ENCODE assay signal across 8 cellular contexts in the genomic region with DNA sequence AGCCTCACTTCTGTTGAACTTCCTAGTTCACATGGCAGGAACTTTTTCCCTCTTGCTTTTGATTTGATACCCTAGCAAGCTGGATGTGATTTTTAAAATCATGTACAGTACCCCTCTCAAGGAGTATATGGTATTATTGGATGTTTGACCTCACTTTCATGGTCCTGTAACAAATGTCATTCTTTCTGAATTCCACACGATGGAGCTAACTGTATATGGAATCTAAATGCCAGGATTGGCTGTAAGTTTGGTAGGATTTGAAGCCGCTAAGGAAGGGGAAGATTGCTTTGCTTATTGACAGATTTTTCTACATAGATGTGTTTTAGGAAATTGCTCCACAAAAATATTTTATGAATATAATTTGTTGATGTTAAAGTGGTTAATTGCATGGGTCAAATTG. TPM values are rescaled to one million over a fixed set of nuclear protein-coding genes. Genes with fewer than 3 reads are reported as not detected.
DNase-seq lines count a peak whose midpoint lies in the region; ATAC-seq, FAIRE-seq and TF ChIP-seq lines count a peak whose summit lies in the region.

No MANE protein-coding gene starts in this region.

- intact Hi-C loops in GM12878 (cut with micrococcal nuclease; ENCODE audit: unreplicated experiment) (no loop called here), left colon (cut with DNase I, micrococcal nuclease) (no loop called here)

- no peak overlapping the region for H3K4me2 ChIP-seq in GM12878 (ENCODE audit: control insufficient read depth, insufficient read depth)

- no peaks in the 10 kb centered on the region for H3K36me3 ChIP-seq in GM12878 (ENCODE audit: control insufficient read depth in 2 of 2, insufficient read depth in 2 of 2, low read length in 1 of 2)

- no peak for ATAC-seq in GM12878
- ATAC-seq in left colon = peak; percentile 53
- ATAC-seq in stimulated activated effector memory CD8-positive, alpha-beta T cell treated with anti-CD3 and anti-CD28 coated beads, Interleukin-12 subunit alpha, Interleukin-12 subunit beta, amount 100 ng/mL, for 72 hours = no peak
- no peak for ATAC-seq in HG02885 (IDR thresholded peaks at IDR 0.05; ENCODE audit: poor library complexity, unreplicated experiment)
- ATAC-seq in activated CD8-positive, alpha-beta memory T cell treated with anti-CD3 and anti-CD28 coated beads, Interleukin-2, amount 10 ng/mL, durations not matched to agents 7 days and 5 days = no peak
- no peak for ATAC-seq in GM21447 (IDR thresholded peaks at IDR 0.05; ENCODE audit: unreplicated experiment)

- no peaks in the 10 kb centered on the region for H4K20me1 ChIP-seq in GM12878 (ENCODE audit: control insufficient read depth, insufficient read depth)

- no peak overlapping the region for H3K4me3 Mint-ChIP-seq in stimulated activated effector memory CD8-positive, alpha-beta T cell treated with anti-CD3 and anti-CD28 coated beads, Interleukin-12 subunit alpha, Interleukin-12 subunit beta, amount 100 ng/mL, for 72 hours
- H3K4me3 Mint-ChIP-seq in activated CD8-positive, alpha-beta memory T cell treated with anti-CD3 and anti-CD28 coated beads, Interleukin-2, amount 10 ng/mL, durations not matched to agents 7 days and 5 days = no peak overlapping the region

- in situ Hi-C loops in GM12878 (cut with MboI) = loop anchor here (10.0 kb wide), 1 partner anchor 731 kb away; no protein-coding TSS in a partner anchor

- TF ChIP-seq EP300 in GM12878 (IDR thresholded peaks at IDR 0.05; ENCODE audit: borderline replicate concordance in 1 of 2, control insufficient read depth in 1 of 2, low read depth in 2 of 2, low read length in 2 of 2) = no peak

- 50% methylated on average over 2 of the region's 2 CpGs for WGBS in GM12878 (ENCODE audit: insufficient coverage, insufficient replicate concordance, low lambda C conversion rate, missing lambda C conversion rate)

- POLR2A ChIA-PET in GM12878 (lab: Charles Lee) = no interaction called here

- no peak for TF ChIP-seq POLR2A in GM12878 (IDR thresholded peaks at IDR 0.05; ENCODE audit: low read depth, low read length)

- peak; percentile 18 to 38 (median 37); a peak in 4 of 6 replicates for TF ChIP-seq CTCF in GM12878 (IDR thresholded peaks at IDR 0.05 in 2 of 3, conservative IDR thresholded peaks at IDR 0.05 in 1 of 3; ENCODE audit: control insufficient read depth in 2 of 3, extremely low read depth in 1 of 3, insufficient read depth in 1 of 3, low read depth in 3 of 3, low read length in 3 of 3)

- FAIRE-seq in GM12878 (lab: Jason Lieb, UNC) = no peak

- no peak overlapping the region for H3K27ac ChIP-seq in GM12878 (ENCODE audit: control insufficient read depth, insufficient read depth)

- no TSS peak for BruUV-seq in GM12878 (replicated peaks; lab: Mats Ljungman, UMichigan)

- no peak overlapping the region for H3K27ac Mint-ChIP-seq in stimulated activated effector memory CD8-positive, alpha-beta T cell treated with anti-CD3 and anti-CD28 coated beads, Interleukin-12 subunit alpha, Interleukin-12 subunit beta, amount 100 ng/mL, for 72 hours
- H3K27ac Mint-ChIP-seq in activated CD8-positive, alpha-beta memory T cell treated with anti-CD3 and anti-CD28 coated beads, Interleukin-2, amount 10 ng/mL, durations not matched to agents 7 days and 5 days = no peak overlapping the region

- DNase-seq in DMS53 (lab: John Stamatoyannopoulos, UW) (peak; percentile 71), M059J (ENCODE audit: low read depth) (peak; percentile 31), GM12878 (ENCODE audit: low read depth, low spot score) (no peak), left colon (no peak)
- DNase-seq in stimulated activated effector memory CD8-positive, alpha-beta T cell treated with anti-CD3 and anti-CD28 coated beads, Interleukin-12 subunit alpha, Interleukin-12 subunit beta, amount 100 ng/mL, for 72 hours (ENCODE audit: low spot score in 2 of 2) = no peak
- DNase-seq in activated CD8-positive, alpha-beta memory T cell treated with anti-CD3 and anti-CD28 coated beads, Interleukin-2, amount 10 ng/mL, durations not matched to agents 7 days and 5 days = no peak

- CTCF ChIA-PET in GM12878 (lab: Yijun Ruan, JAX) = interaction anchor here (0.8 to 5.1 kb wide), 5 partner anchors 11 to 729 kb away, joined by 3 to 41 read pairs (median 3); no protein-coding TSS in a partner anchor
- CTCF ChIA-PET in activated CD8-positive, alpha-beta memory T cell treated with anti-CD3 and anti-CD28 coated beads, Interleukin-2, amount 10 ng/mL, durations not matched to agents 7 days and 5 days (lab: Charles Lee) = interaction anchor here (0.9 to 2.1 kb wide), 10 partner anchors 9 to 729 kb away, joined by 3 to 10 read pairs (median 4); no protein-coding TSS in a partner anchor

- H3K4me1 Mint-ChIP-seq in stimulated activated effector memory CD8-positive, alpha-beta T cell treated with anti-CD3 and anti-CD28 coated beads, Interleukin-12 subunit alpha, Interleukin-12 subunit beta, amount 100 ng/mL, for 72 hours = peaks cover 14% of the 10 kb centered on the region
- peaks cover 26% of the 10 kb centered on the region for H3K4me1 Mint-ChIP-seq in activated CD8-positive, alpha-beta memory T cell treated with anti-CD3 and anti-CD28 coated beads, Interleukin-2, amount 10 ng/mL, durations not matched to agents 7 days and 5 days

- H3K9me3 Mint-ChIP-seq in stimulated activated effector memory CD8-positive, alpha-beta T cell treated with anti-CD3 and anti-CD28 coated beads, Interleukin-12 subunit alpha, Interleukin-12 subunit beta, amount 100 ng/mL, for 72 hours = no peaks in the 10 kb centered on the region
- no peaks in the 10 kb centered on the region for H3K9me3 Mint-ChIP-seq in activated CD8-positive, alpha-beta memory T cell treated with anti-CD3 and anti-CD28 coated beads, Interleukin-2, amount 10 ng/mL, durations not matched to agents 7 days and 5 days (ENCODE audit: low read depth)

- SMC1A ChIA-PET in GM12878 (lab: Charles Lee; ENCODE audit: uncharacterized antibody, unreplicated experiment) = interaction anchor here (1.0 kb wide), 2 partner anchors 510 to 730 kb away, joined by 3 to 4 read pairs; no protein-coding TSS in a partner anchor

- H3K9me3 ChIP-seq in GM12878 (replicated peaks; ENCODE audit: control insufficient read depth, insufficient read depth, low read length) = no peaks in the 10 kb centered on the region

- no peak overlapping the region for H3K9ac ChIP-seq in GM12878 (ENCODE audit: control insufficient read depth, insufficient read depth, low read length)

- RAD21 ChIA-PET in GM12878 (lab: Charles Lee; ENCODE audit: unreplicated experiment) = interaction anchor here (1.2 to 1.4 kb wide), 2 partner anchors 12 to 510 kb away, joined by 3 to 7 read pairs; no protein-coding TSS in a partner anchor

- H3K36me3 Mint-ChIP-seq in stimulated activated effector memory CD8-positive, alpha-beta T cell treated with anti-CD3 and anti-CD28 coated beads, Interleukin-12 subunit alpha, Interleukin-12 subunit beta, amount 100 ng/mL, for 72 hours = peaks cover 14% of the 10 kb centered on the region
- peaks cover 3% of the 10 kb centered on the region for H3K36me3 Mint-ChIP-seq in activated CD8-positive, alpha-beta memory T cell treated with anti-CD3 and anti-CD28 coated beads, Interleukin-2, amount 10 ng/mL, durations not matched to agents 7 days and 5 days

- H3K4me3 ChIP-seq in GM12878 = no peak overlapping the region

- no peaks in the 10 kb centered on the region for H3K79me2 ChIP-seq in GM12878 (ENCODE audit: control insufficient read depth, insufficient read depth, low read length)

- H3K27me3 ChIP-seq in GM12878 (replicated peaks in 1 of 2; ENCODE audit: control insufficient read depth in 2 of 2, insufficient read depth in 2 of 2, low read length in 1 of 2) = no peaks in the 10 kb centered on the region

- TF ChIP-seq RAD21 in GM12878 (IDR thresholded peaks at IDR 0.05; ENCODE audit: insufficient read depth, low read depth, low read length) = peak; percentile 63

- H3K27me3 Mint-ChIP-seq in activated CD8-positive, alpha-beta memory T cell treated with anti-CD3 and anti-CD28 coated beads, Interleukin-2, amount 10 ng/mL, durations not matched to agents 7 days and 5 days = no peaks in the 10 kb centered on the region

- 0 out of 2 replicates have a peak, but pooled peaks cover 3% of the 10 kb centered on the region for H3K4me1 ChIP-seq in GM12878 (ENCODE audit: control insufficient read depth, insufficient read depth, low read length)

- no peak overlapping the region for H2AFZ ChIP-seq in GM12878 (ENCODE audit: control insufficient read depth, low read depth, low read length)

RNA-seq across cellular contexts. Expression of gene MAIP1, which starts 18.3 kb away (rescaled TPM):
- total RNA-seq in M059J (2014; rRNA removed; shearing (Covaris generic)) = 27.4 and 34.1 TPM in 2 replicates
- 14.3 and 16.6 TPM in 2 replicates for total RNA-seq in GM12878 (2013; cell fraction: nucleolus; rRNA removed)
- 38.5 and 38.8 TPM in 2 replicates for total RNA-seq in GM12878 (2014; rRNA removed)
- 18.6 and 20.0 TPM in 2 replicates for total RNA-seq in GM12878 (2014; rRNA removed; fragmentation: Illumina TruSeq; extraction: Trizol)
- 24.5 and 27.3 TPM in 2 replicates for total RNA-seq in GM12878 (2021)
- 8.7 TPM for polyA plus RNA-seq in GM12878 (2011; ENCODE audit: low read depth)
- 26.2 and 31.5 TPM in 2 replicates for polyA plus RNA-seq in GM12878 (2011; rRNA removed)
- 12.5 and 21.6 TPM in 2 replicates for polyA plus RNA-seq in GM12878 (2011; cell fraction: cytosol; rRNA removed)
- polyA plus RNA-seq in GM12878 (2011; cell fraction: nucleus; rRNA removed) = 13.4 and 14.8 TPM in 2 replicates
- polyA plus RNA-seq in GM12878 (2012) = 16.8 and 20.1 TPM in 2 replicates
- polyA plus RNA-seq in GM12878 (2014; fragmentation: Illumina TruSeq; extraction: Trizol) = 17.5 and 18.5 TPM in 2 replicates
- polyA plus RNA-seq in GM12878 (2014; fragmentation: Nextera tagmentation; extraction: Ambion mirVana) = 10 to 100 TPM in 1 of 2 experiments, 1 to 10 TPM in 1; 5.4 to 15.9 TPM
- polyA plus RNA-seq in GM12878 (2014; rRNA removed) = 29.7 and 30.3 TPM in 2 replicates
- polyA plus RNA-seq in GM12878 (2016; fragmentation: Nextera tagmentation; extraction: Ambion mirVana) = 10 to 100 TPM; 40.0 to 41.4 TPM
- 13.2 and 24.1 TPM in 2 replicates for polyA minus RNA-seq in GM12878 (2011; rRNA and poly(A)+ RNA removed)
- 9.2 and 13.0 TPM in 2 replicates for polyA minus RNA-seq in GM12878 (2011; cell fraction: cytosol; rRNA and poly(A)+ RNA removed)
- polyA minus RNA-seq in GM12878 (2011; cell fraction: nucleus; rRNA and poly(A)+ RNA removed) = 15.7 and 24.3 TPM in 2 replicates
- 10 to 100 TPM; 25.4 to 27.2 TPM for total RNA-seq in left colon
- total RNA-seq in activated CD8-positive, alpha-beta memory T cell treated with anti-CD3 and anti-CD28 coated beads, Interleukin-2, amount 10 ng/mL, durations not matched to agents 7 days and 5 days = 10 to 100 TPM; 22.0 to 26.3 TPM

RNA-seq across cellular contexts. Expression of gene TYW5, which starts 18.4 kb away (rescaled TPM):
- 4.7 and 6.4 TPM in 2 replicates for total RNA-seq in M059J (2014; rRNA removed; shearing (Covaris generic))
- total RNA-seq in GM12878 (2013; cell fraction: nucleolus; rRNA removed) = 75.6 and 78.2 TPM in 2 replicates
- total RNA-seq in GM12878 (2014; rRNA removed) (9.6 and 9.9 TPM in 2 replicates), GM12878 (2014; rRNA removed; fragmentation: Illumina TruSeq; extraction: Trizol) (9.7 and 10.3 TPM in 2 replicates), GM12878 (2021) (5.2 and 5.8 TPM in 2 replicates), left colon (1 to 10 TPM; 6.0 to 7.5 TPM)
- polyA plus RNA-seq in GM12878 (2011; ENCODE audit: low read depth) = 3.6 TPM
- polyA plus RNA-seq in GM12878 (2011; rRNA removed) (11.8 and 18.3 TPM in 2 replicates), GM12878 (2014; fragmentation: Illumina TruSeq; extraction: Trizol) (7.7 and 9.7 TPM in 2 replicates), GM12878 (2014; fragmentation: Nextera tagmentation; extraction: Ambion mirVana) (1 to 10 TPM; 4.6 to 5.4 TPM), GM12878 (2014; rRNA removed) (7.0 and 7.1 TPM in 2 replicates), GM12878 (2016; fragmentation: Nextera tagmentation; extraction: Ambion mirVana) (1 to 10 TPM; 6.2 to 8.5 TPM)
- polyA plus RNA-seq in GM12878 (2011; cell fraction: cytosol; rRNA removed) = 3.8 and 4.5 TPM in 2 replicates
- 13.0 and 13.3 TPM in 2 replicates for polyA plus RNA-seq in GM12878 (2011; cell fraction: nucleus; rRNA removed)
- 4.9 and 6.8 TPM in 2 replicates for polyA plus RNA-seq in GM12878 (2012)
- polyA minus RNA-seq in GM12878 (2011; rRNA and poly(A)+ RNA removed) = 5.8 and 7.0 TPM in 2 replicates
- 1.9 and 2.5 TPM in 2 replicates for polyA minus RNA-seq in GM12878 (2011; cell fraction: cytosol; rRNA and poly(A)+ RNA removed)
- polyA minus RNA-seq in GM12878 (2011; cell fraction: nucleus; rRNA and poly(A)+ RNA removed) = 10.8 and 15.7 TPM in 2 replicates
- 10 to 100 TPM; 12.1 to 12.6 TPM for total RNA-seq in activated CD8-positive, alpha-beta memory T cell treated with anti-CD3 and anti-CD28 coated beads, Interleukin-2, amount 10 ng/mL, durations not matched to agents 7 days and 5 days

Comparison
In these comparisons a context has a peak if more than half of its experiments do, and no peak if none do; other contexts are left out.
1. DNase-seq: peak in DMS53 (single experiment) and M059J (single experiment); none in GM12878 (single experiment), left colon (0 of 2), stimulated activated effector memory CD8-positive, alpha-beta T cell treated with anti-CD3 and anti-CD28 coated beads, Interleukin-12 subunit alpha, Interleukin-12 subunit beta, amount 100 ng/mL, for 72 hours (0 of 2) and activated CD8-positive, alpha-beta memory T cell treated with anti-CD3 and anti-CD28 coated beads, Interleukin-2, amount 10 ng/mL, durations not matched to agents 7 days and 5 days (single experiment).